ENCODE assay signal across 9 cellular contexts in genomic region chr9:128920381-128921058, GRCh38. TPM values are rescaled to one million over a fixed set of nuclear protein-coding genes. Genes with fewer than 3 reads are reported as not detected.
DNase-seq lines count a peak whose midpoint lies in the region; ATAC-seq, FAIRE-seq and TF ChIP-seq lines count a peak whose summit lies in the region.
"Had no signal": no experiment of that assay in that cellular context is flagged by ENCODE, and none has a peak within 500 bp of the region (broad histone marks: within the 10 kb centered on the region; RNA-seq: fewer than 3 reads in every experiment).

TSS of gene PHYHD1 (plus strand) at chr9:128920982. CDS start at chr9:128922324, 1,342 bp downstream.

- H3K27ac Mint-ChIP-seq in T-helper 2 cell treated with Interferon-gamma antibody and Interleukin-4, amounts not matched to agents 5 μg/mL and 100 μg/mL, for 36 hours = peak within 1 kb of the TSS; percentile 45
- H3K27ac Mint-ChIP-seq in stimulated activated effector memory CD8-positive, alpha-beta T cell treated with anti-CD3 and anti-CD28 coated beads, Interleukin-12 subunit alpha, Interleukin-12 subunit beta, amount 100 ng/mL, for 72 hours = peak within 1 kb of the TSS; percentile 20

- H3K9me3 ChIP-seq in K562 (replicated peaks; ENCODE audit: control insufficient read depth, insufficient read depth, low read depth, low read length) = no peaks in the 10 kb centered on the region
- H3K9me3 ChIP-seq in kidney (ENCODE audit: control insufficient read depth in 1 of 2, low read length in 2 of 2) = no peaks in the 10 kb centered on the region

- no peak for DNase-seq in T-helper 2 cell treated with Interferon-gamma antibody and Interleukin-4, amounts not matched to agents 5 μg/mL and 100 μg/mL, for 36 hours (ENCODE audit: low spot score)
- DNase-seq in T-helper 2 cell (no peak), K562 (ENCODE audit: extremely low read depth in 1 of 4, low spot score in 3 of 4) (no peak), kidney (peak; percentile 93), GM10266 (ENCODE audit: extremely low spot score) (no peak)
- DNase-seq in stimulated activated effector memory CD8-positive, alpha-beta T cell treated with anti-CD3 and anti-CD28 coated beads, Interleukin-12 subunit alpha, Interleukin-12 subunit beta, amount 100 ng/mL, for 72 hours (ENCODE audit: low spot score in 2 of 2) = no peak
- no peak for DNase-seq in stimulated activated naive CD4-positive, alpha-beta T cell treated with Interleukin-2 at 50 U/mL for 16 hours (lab: John Stamatoyannopoulos, UW)

- H3K4me3 Mint-ChIP-seq in T-helper 2 cell treated with Interferon-gamma antibody and Interleukin-4, amounts not matched to agents 5 μg/mL and 100 μg/mL, for 36 hours = no peak within 1 kb of the TSS
- H3K4me3 Mint-ChIP-seq in stimulated activated effector memory CD8-positive, alpha-beta T cell treated with anti-CD3 and anti-CD28 coated beads, Interleukin-12 subunit alpha, Interleukin-12 subunit beta, amount 100 ng/mL, for 72 hours = no peak within 1 kb of the TSS

- no peak for TF ChIP-seq POLR2A in K562 (conservative IDR thresholded peaks at IDR 0.05)

- ATAC-seq in K562 = no peak
- no peak for ATAC-seq in stimulated activated effector memory CD8-positive, alpha-beta T cell treated with anti-CD3 and anti-CD28 coated beads, Interleukin-12 subunit alpha, Interleukin-12 subunit beta, amount 100 ng/mL, for 72 hours
- ATAC-seq in HG03378 (IDR thresholded peaks at IDR 0.05; ENCODE audit: unreplicated experiment) = no peak

- TF ChIP-seq EP300 in K562 (IDR thresholded peaks at IDR 0.05; ENCODE audit: low read length) = no peak

- peak within 1 kb of the TSS; percentile 72 for H2AFZ ChIP-seq in K562 (ENCODE audit: low read depth, low read length)

- in situ Hi-C loops in K562 (cut with MboI) = no loop called here

- FAIRE-seq in K562 (lab: Jason Lieb, UNC) = no peak
- FAIRE-seq in kidney (lab: Jason Lieb, UNC) = no peak
- FAIRE-seq: TTC549 had no signal

- H3K4me1 ChIP-seq in K562 (replicated peaks in 1 of 2; ENCODE audit: control insufficient read depth in 2 of 2, insufficient read depth in 2 of 2, low read length in 2 of 2) (peaks cover 0 to 30% of the 10 kb centered on the region in 2 experiments; a peak in 4 of 5 replicates), kidney (ENCODE audit: control insufficient read depth in 1 of 2, insufficient read depth in 1 of 2, low read depth in 1 of 2, low read length in 2 of 2) (peaks cover 24 to 30% of the 10 kb centered on the region in 2 donors)

- no peaks in the 10 kb centered on the region for H3K27me3 Mint-ChIP-seq in T-helper 2 cell treated with Interferon-gamma antibody and Interleukin-4, amounts not matched to agents 5 μg/mL and 100 μg/mL, for 36 hours (ENCODE audit: low read depth)

- CTCF ChIA-PET in K562 (lab: Yijun Ruan, JAX; ENCODE audit: low intra/inter-chr PET ratio) = interaction anchor here (0.6 kb wide), 1 partner anchor 39 kb away, joined by 3 read pairs; the partner anchor contains the start of genes KYAT1 and LRRC8A

- no peaks in the 10 kb centered on the region for H4K20me1 ChIP-seq in K562 (replicated peaks; ENCODE audit: control insufficient read depth, insufficient read depth, low read length)

- no TSS peak for BruUV-seq in K562 (replicated peaks; lab: Mats Ljungman, UMichigan)

- peaks cover 22% of the 10 kb centered on the region; the same call in 2 of the 3 replicates for H3K36me3 ChIP-seq in K562 (ENCODE audit: control insufficient read depth, insufficient read depth, low read length)
- H3K36me3 ChIP-seq in kidney (ENCODE audit: control insufficient read depth in 1 of 2, insufficient read depth in 2 of 2, low read length in 2 of 2) = peaks cover 0 to 5% of the 10 kb centered on the region in 2 donors

- no peak within 1 kb of the TSS for H3K4me3 ChIP-seq in K562
- peak within 1 kb of the TSS; percentile 66 to 71 for H3K4me3 ChIP-seq in kidney (ENCODE audit: low read length in 2 of 2)

- 67% methylated on average over 13 of the region's 13 CpGs for WGBS in K562 (ENCODE audit: insufficient coverage, low coverage, missing lambda C conversion rate)

- no peaks in the 10 kb centered on the region for H3K9me3 Mint-ChIP-seq in T-helper 2 cell treated with Interferon-gamma antibody and Interleukin-4, amounts not matched to agents 5 μg/mL and 100 μg/mL, for 36 hours
- H3K9me3 Mint-ChIP-seq in stimulated activated effector memory CD8-positive, alpha-beta T cell treated with anti-CD3 and anti-CD28 coated beads, Interleukin-12 subunit alpha, Interleukin-12 subunit beta, amount 100 ng/mL, for 72 hours = no peaks in the 10 kb centered on the region

- H3K4me1 Mint-ChIP-seq in T-helper 2 cell treated with Interferon-gamma antibody and Interleukin-4, amounts not matched to agents 5 μg/mL and 100 μg/mL, for 36 hours (ENCODE audit: low read depth) = no peaks in the 10 kb centered on the region
- peaks cover 6% of the 10 kb centered on the region for H3K4me1 Mint-ChIP-seq in stimulated activated effector memory CD8-positive, alpha-beta T cell treated with anti-CD3 and anti-CD28 coated beads, Interleukin-12 subunit alpha, Interleukin-12 subunit beta, amount 100 ng/mL, for 72 hours

- H3K27ac ChIP-seq in K562 (ENCODE audit: extremely low read depth, low read depth, low read length) (no peak within 1 kb of the TSS), kidney (ENCODE audit: low read depth in 2 of 2, low read length in 2 of 2) (peak within 1 kb of the TSS; percentile 84 to 90)

- no peak within 1 kb of the TSS for H3K4me2 ChIP-seq in K562 (ENCODE audit: insufficient read depth, low read length)

- H3K9me1 ChIP-seq in K562 (ENCODE audit: control insufficient read depth, insufficient read depth, low read length) = no peaks in the 10 kb centered on the region

- intact Hi-C loops in K562 (cut with micrococcal nuclease) = no loop called here
- intact Hi-C loops in kidney (cut with DNase I) = no loop called here

- H3K9ac ChIP-seq in K562 (ENCODE audit: insufficient read depth in 1 of 2, low read depth in 2 of 2, low read length in 2 of 2) (peak within 1 kb of the TSS in 1 of 2 experiments; percentile 85; a peak in 2 of 4 replicates), kidney (ENCODE audit: low read length in 2 of 2) (peak within 1 kb of the TSS; percentile 65 to 87)

- no peak for TF ChIP-seq CTCF in K562 (IDR thresholded peaks at IDR 0.05 in 2 of 3, conservative IDR thresholded peaks at IDR 0.05 in 1 of 3; ENCODE audit: insufficient read depth in 2 of 3, low read depth in 1 of 3, low read length in 3 of 3)
- TF ChIP-seq CTCF in kidney (IDR thresholded peaks at IDR 0.05; ENCODE audit: borderline replicate concordance, extremely low read depth, insufficient read depth) = no peak
- TF ChIP-seq CTCF in GM10266 (IDR thresholded peaks at IDR 0.05; ENCODE audit: control insufficient read depth, insufficient read depth, low read depth, missing control alignments) = no peak

- H3K27me3 ChIP-seq in K562 (ENCODE audit: control insufficient read depth in 2 of 2, insufficient read depth in 2 of 2, low read length in 2 of 2) = no peaks in the 10 kb centered on the region; a peak in 1 of 5 replicates

- H3K36me3 Mint-ChIP-seq in T-helper 2 cell treated with Interferon-gamma antibody and Interleukin-4, amounts not matched to agents 5 μg/mL and 100 μg/mL, for 36 hours (ENCODE audit: low read depth) = peaks cover 25% of the 10 kb centered on the region
- peaks cover 41% of the 10 kb centered on the region for H3K36me3 Mint-ChIP-seq in stimulated activated effector memory CD8-positive, alpha-beta T cell treated with anti-CD3 and anti-CD28 coated beads, Interleukin-12 subunit alpha, Interleukin-12 subunit beta, amount 100 ng/mL, for 72 hours

- no peak for TF ChIP-seq RAD21 in K562 (CRISPR knock-in tag; conservative IDR thresholded peaks at IDR 0.05 in 1 of 2, IDR thresholded peaks at IDR 0.05 in 1 of 2)

- POLR2A ChIA-PET in K562 (lab: Yijun Ruan, JAX) = interaction anchor here (0.6 to 0.8 kb wide), 2 partner anchors 12 to 227 kb away, joined by 3 read pairs; no protein-coding TSS in a partner anchor

- no peaks in the 10 kb centered on the region for H3K79me2 ChIP-seq in K562 (ENCODE audit: control insufficient read depth, insufficient read depth, low read length)

TF ChIP-seq in K562, 482 proteins besides CTCF, POLR2A, EP300 and RAD21 (continues in another document):
- TF ChIP-seq, protein P1, sequence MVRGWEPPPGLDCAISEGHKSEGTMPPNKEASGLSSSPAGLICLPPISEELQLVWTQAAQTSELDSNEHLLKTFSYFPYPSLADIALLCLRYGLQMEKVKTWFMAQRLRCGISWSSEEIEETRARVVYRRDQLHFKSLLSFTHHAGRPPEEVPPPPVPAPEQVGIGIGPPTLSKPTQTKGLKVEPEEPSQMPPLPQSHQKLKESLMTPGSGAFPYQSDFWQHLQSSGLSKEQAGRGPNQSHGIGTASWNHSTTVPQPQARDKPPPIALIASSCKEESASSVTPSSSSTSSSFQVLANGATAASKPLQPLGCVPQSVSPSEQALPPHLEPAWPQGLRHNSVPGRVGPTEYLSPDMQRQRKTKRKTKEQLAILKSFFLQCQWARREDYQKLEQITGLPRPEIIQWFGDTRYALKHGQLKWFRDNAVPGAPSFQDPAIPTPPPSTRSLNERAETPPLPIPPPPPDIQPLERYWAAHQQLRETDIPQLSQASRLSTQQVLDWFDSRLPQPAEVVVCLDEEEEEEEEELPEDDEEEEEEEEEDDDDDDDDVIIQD (CRISPR knock-in tag; IDR thresholded peaks at IDR 0.05) = no peak
- TF ChIP-seq HDAC3 (IDR thresholded peaks at IDR 0.05; ENCODE audit: borderline replicate concordance, partially characterized antibody) (no peak), FOXM1 (IDR thresholded peaks at IDR 0.05; ENCODE audit: low read depth) (no peak), FOXM1 (CRISPR knock-in tag; IDR thresholded peaks at IDR 0.05; ENCODE audit: low read depth) (no peak)

RNA-seq across cellular contexts. Expression of gene PHYHD1, which starts in this region (rescaled TPM):
- total RNA-seq in K562 (2011; cell fraction: chromatin; rRNA removed; ENCODE audit: low replicate concordance) = 1.0 and 4.9 TPM in 2 replicates
- total RNA-seq in K562 (2011; cell fraction: nucleolus; rRNA removed) = 1.0 and 1.3 TPM in 2 replicates
- 1.4 and 1.8 TPM in 2 replicates for total RNA-seq in K562 (2011; cell fraction: nucleoplasm; rRNA removed)
- total RNA-seq in K562 (2014; rRNA removed) (0.49 and 1.3 TPM in 2 replicates), K562 (2014; rRNA removed; fragmentation: Illumina TruSeq; extraction: Trizol) (0.45 and 0.69 TPM in 2 replicates), K562 (2015; rRNA removed; fragmentation: Illumina TruSeq; extraction: Trizol) (0.36 and 0.79 TPM in 2 replicates), K562 (2021) (0.58 and 0.66 TPM in 2 replicates), kidney (59.0 TPM)
- polyA plus RNA-seq in K562 (2011; rRNA removed) (1.2 and 2.1 TPM in 2 replicates), K562 (2014; fragmentation: Illumina TruSeq; extraction: Trizol) (0.80 and 1.0 TPM in 2 replicates), K562 (2014; fragmentation: Nextera tagmentation; extraction: Ambion mirVana) (1 to 10 TPM in 1 of 2 experiments, under 1 TPM in 1; 0.80 to 1.0 TPM), K562 (2014; rRNA removed) (0.32 and 0.91 TPM in 2 replicates), kidney (ENCODE audit: insufficient read depth, low read depth, low replicate concordance) (122 TPM)
- polyA plus RNA-seq in K562 (2011; cell fraction: cytosol; rRNA removed) = 2.2 and 2.5 TPM in 2 replicates
- 3.7 and 4.1 TPM in 2 replicates for polyA plus RNA-seq in K562 (2011; cell fraction: nucleus; rRNA removed)
- 0.87 and 1.2 TPM in 2 replicates for polyA plus RNA-seq in K562 (2012)
- 0.48 and 2.0 TPM in 2 replicates for polyA minus RNA-seq in K562 (2011; rRNA and poly(A)+ RNA removed)
- not detected in 2 replicates for polyA minus RNA-seq in K562 (2011; cell fraction: cytosol; rRNA and poly(A)+ RNA removed)
- polyA minus RNA-seq in K562 (2011; cell fraction: nucleus; rRNA and poly(A)+ RNA removed) = 0.54 and 1.1 TPM in 2 replicates

Comparison
In these comparisons a context has a peak if more than half of its experiments do, and no peak if none do; other contexts are left out.
1. RNA of gene PHYHD1 (total RNA-seq): 59.0 TPM in kidney (single experiment); 0.36 to 4.9 TPM in K562; every median in the first group is over 10 times any median in the second.
2. RNA of gene PHYHD1 (polyA plus RNA-seq): 122 TPM in kidney (single experiment); 0.32 to 4.1 TPM in K562; every median in the first group is over 10 times any median in the second.